ENCODE assay signal across 2 cellular contexts in the genomic region with DNA sequence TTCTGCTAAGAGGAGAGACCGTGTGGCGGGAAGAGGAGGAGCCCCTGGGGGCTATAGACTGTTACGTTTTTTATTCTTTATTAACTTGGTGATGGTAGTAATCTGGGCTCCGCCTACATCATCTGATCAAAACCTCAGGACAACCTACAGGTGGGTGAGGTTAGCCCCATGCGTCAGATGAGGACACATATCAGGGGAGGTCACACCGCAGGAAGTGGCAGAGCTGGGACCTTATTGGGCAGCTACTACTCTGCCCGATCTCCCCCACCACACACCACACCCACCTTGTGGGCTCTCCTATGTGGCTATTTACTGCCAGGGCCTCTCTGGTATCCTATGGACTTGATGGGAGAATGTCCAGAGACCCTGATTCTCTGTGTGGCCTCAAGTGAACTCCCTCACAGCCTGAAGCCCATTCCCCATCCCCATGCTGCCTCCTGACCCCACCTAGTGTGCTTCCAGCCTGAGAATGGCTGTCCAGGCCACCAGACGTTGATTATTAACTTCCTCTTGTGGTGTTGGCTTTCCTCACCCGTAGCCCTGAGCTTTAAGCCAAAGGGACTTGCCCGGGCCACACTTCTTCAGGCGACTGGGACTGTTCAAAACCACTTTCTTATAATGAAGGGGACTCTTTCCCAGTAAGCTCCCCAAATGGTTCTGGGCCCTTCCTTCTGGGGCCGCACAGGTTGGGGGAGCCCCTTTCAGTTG.
TF ChIP-seq lines count a peak whose summit lies in the region.

No MANE protein-coding gene starts in this region.

TF ChIP-seq in HEK293, 187 proteins besides CTCF, POLR2A, EP300 and RAD21 (continued from another document and continues in another):
- TF ChIP-seq, protein P1, sequence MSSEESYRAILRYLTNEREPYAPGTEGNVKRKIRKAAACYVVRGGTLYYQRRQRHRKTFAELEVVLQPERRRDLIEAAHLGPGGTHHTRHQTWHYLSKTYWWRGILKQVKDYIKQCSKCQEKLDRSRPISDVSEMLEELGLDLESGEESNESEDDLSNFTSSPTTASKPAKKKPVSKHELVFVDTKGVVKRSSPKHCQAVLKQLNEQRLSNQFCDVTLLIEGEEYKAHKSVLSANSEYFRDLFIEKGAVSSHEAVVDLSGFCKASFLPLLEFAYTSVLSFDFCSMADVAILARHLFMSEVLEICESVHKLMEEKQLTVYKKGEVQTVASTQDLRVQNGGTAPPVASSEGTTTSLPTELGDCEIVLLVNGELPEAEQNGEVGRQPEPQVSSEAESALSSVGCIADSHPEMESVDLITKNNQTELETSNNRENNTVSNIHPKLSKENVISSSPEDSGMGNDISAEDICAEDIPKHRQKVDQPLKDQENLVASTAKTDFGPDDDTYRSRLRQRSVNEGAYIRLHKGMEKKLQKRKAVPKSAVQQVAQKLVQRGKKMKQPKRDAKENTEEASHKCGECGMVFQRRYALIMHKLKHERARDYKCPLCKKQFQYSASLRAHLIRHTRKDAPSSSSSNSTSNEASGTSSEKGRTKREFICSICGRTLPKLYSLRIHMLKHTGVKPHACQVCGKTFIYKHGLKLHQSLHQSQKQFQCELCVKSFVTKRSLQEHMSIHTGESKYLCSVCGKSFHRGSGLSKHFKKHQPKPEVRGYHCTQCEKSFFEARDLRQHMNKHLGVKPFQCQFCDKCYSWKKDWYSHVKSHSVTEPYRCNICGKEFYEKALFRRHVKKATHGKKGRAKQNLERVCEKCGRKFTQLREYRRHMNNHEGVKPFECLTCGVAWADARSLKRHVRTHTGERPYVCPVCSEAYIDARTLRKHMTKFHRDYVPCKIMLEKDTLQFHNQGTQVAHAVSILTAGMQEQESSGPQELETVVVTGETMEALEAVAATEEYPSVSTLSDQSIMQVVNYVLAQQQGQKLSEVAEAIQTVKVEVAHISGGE (tag by site-specific recombination; conservative IDR thresholded peaks at IDR 0.05; ENCODE audit: low read depth), result no peak
- no peak for TF ChIP-seq GLIS2 (tag by site-specific recombination; IDR thresholded peaks at IDR 0.05)
- TF ChIP-seq ZBTB17 (tag by site-specific recombination; IDR thresholded peaks at IDR 0.05), result no peak
- TF ChIP-seq ZNF132 (tag by site-specific recombination; IDR thresholded peaks at IDR 0.05; ENCODE audit: borderline replicate concordance), result no peak
- TF ChIP-seq ZNF335 (tag by site-specific recombination; conservative IDR thresholded peaks at IDR 0.05), result peak; percentile 77
- no peak for TF ChIP-seq ZNF670 (tag by site-specific recombination; IDR thresholded peaks at IDR 0.05; ENCODE audit: low read depth)
- 0 out of 2 replicates have a peak, but pooled peaks have one; percentile 1 for TF ChIP-seq ZNF600 (tag by site-specific recombination; IDR thresholded peaks at IDR 0.05)
- TF ChIP-seq, protein P2, sequence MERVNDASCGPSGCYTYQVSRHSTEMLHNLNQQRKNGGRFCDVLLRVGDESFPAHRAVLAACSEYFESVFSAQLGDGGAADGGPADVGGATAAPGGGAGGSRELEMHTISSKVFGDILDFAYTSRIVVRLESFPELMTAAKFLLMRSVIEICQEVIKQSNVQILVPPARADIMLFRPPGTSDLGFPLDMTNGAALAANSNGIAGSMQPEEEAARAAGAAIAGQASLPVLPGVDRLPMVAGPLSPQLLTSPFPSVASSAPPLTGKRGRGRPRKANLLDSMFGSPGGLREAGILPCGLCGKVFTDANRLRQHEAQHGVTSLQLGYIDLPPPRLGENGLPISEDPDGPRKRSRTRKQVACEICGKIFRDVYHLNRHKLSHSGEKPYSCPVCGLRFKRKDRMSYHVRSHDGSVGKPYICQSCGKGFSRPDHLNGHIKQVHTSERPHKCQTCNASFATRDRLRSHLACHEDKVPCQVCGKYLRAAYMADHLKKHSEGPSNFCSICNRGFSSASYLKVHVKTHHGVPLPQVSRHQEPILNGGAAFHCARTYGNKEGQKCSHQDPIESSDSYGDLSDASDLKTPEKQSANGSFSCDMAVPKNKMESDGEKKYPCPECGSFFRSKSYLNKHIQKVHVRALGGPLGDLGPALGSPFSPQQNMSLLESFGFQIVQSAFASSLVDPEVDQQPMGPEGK (tag by site-specific recombination; IDR thresholded peaks at IDR 0.05), result no peak; the same call in 1 of the 2 replicates
- no peak for TF ChIP-seq ZNF596 (tag by site-specific recombination; IDR thresholded peaks at IDR 0.05)
- TF ChIP-seq ZNF10 (tag by site-specific recombination; IDR thresholded peaks at IDR 0.05), result peak; percentile 2; the same call in 1 of the 2 replicates
- no peak for TF ChIP-seq ZBTB48 (tag by site-specific recombination; IDR thresholded peaks at IDR 0.05)
- no peak for TF ChIP-seq ZNF366 (tag by site-specific recombination; conservative IDR thresholded peaks at IDR 0.05)
- TF ChIP-seq ZBTB20 (tag by site-specific recombination; IDR thresholded peaks at IDR 0.05), result peak; percentile 16; the same call in 1 of the 2 replicates
- 0 out of 2 replicates have a peak, but pooled peaks have one; percentile 18 for TF ChIP-seq SP2 (tag by site-specific recombination; IDR thresholded peaks at IDR 0.05)
- no peak for TF ChIP-seq ZNF311 (tag by site-specific recombination; IDR thresholded peaks at IDR 0.05; ENCODE audit: borderline replicate concordance)
- TF ChIP-seq FEZF1 (tag by site-specific recombination; IDR thresholded peaks at IDR 0.05), result no peak
- peak; percentile 93 for TF ChIP-seq SCRT2 (tag by site-specific recombination; IDR thresholded peaks at IDR 0.05)
- TF ChIP-seq, protein P3, sequence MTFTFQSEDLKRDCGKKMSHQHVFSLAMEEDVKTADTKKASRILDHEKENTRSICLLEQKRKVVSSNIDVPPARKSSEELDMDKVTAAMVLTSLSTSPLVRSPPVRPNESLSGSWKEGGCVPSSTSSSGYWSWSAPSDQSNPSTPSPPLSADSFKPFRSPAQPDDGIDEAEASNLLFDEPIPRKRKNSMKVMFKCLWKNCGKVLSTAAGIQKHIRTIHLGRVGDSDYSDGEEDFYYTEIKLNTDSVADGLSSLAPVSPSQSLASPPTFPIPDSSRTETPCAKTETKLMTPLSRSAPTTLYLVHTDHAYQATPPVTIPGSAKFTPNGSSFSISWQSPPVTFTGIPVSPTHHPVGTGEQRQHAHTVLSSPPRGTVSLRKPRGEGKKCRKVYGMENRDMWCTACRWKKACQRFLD (tag by site-specific recombination; IDR thresholded peaks at IDR 0.05), result no peak
- TF ChIP-seq ZNF350 (tag by site-specific recombination; IDR thresholded peaks at IDR 0.05), result no peak
- no peak for TF ChIP-seq ZBTB7A (tag by site-specific recombination; IDR thresholded peaks at IDR 0.05; ENCODE audit: low read depth)
- TF ChIP-seq ZNF660 (tag by site-specific recombination; IDR thresholded peaks at IDR 0.05), result no peak
- TF ChIP-seq, protein P4, sequence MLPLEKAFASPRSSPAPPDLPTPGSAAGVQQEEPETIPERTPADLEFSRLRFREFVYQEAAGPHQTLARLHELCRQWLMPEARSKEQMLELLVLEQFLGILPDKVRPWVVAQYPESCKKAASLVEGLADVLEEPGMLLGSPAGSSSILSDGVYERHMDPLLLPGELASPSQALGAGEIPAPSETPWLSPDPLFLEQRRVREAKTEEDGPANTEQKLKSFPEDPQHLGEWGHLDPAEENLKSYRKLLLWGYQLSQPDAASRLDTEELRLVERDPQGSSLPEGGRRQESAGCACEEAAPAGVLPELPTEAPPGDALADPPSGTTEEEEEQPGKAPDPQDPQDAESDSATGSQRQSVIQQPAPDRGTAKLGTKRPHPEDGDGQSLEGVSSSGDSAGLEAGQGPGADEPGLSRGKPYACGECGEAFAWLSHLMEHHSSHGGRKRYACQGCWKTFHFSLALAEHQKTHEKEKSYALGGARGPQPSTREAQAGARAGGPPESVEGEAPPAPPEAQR (tag by site-specific recombination; IDR thresholded peaks at IDR 0.05), result no peak
- TF ChIP-seq KLF10 (tag by site-specific recombination; IDR thresholded peaks at IDR 0.05), result no peak
- TF ChIP-seq ZNF426 (tag by site-specific recombination; IDR thresholded peaks at IDR 0.05), result no peak
- no peak for TF ChIP-seq ZNF155 (tag by site-specific recombination; IDR thresholded peaks at IDR 0.05)

TF ChIP-seq in WTC11, 78 proteins besides CTCF, POLR2A, EP300 and RAD21 (continued from another document):
- TF ChIP-seq CREM (CRISPR knock-in tag; IDR thresholded peaks at IDR 0.05), result no peak
- TF ChIP-seq OVOL2 (CRISPR knock-in tag; IDR thresholded peaks at IDR 0.05; ENCODE audit: borderline replicate concordance), result no peak
- TF ChIP-seq JUN (CRISPR knock-in tag; IDR thresholded peaks at IDR 0.05), result no peak
- no peak for TF ChIP-seq FOXJ3 (CRISPR knock-in tag; IDR thresholded peaks at IDR 0.05; ENCODE audit: borderline replicate concordance)
